24 cellular contexts compared by ENCODE assay signal in genomic region chr7:112757337-112757736, GRCh38. TPM values are rescaled to one million over a fixed set of nuclear protein-coding genes. Genes with fewer than 3 reads are reported as not detected.
DNase-seq lines count a peak whose midpoint lies in the region; ATAC-seq, FAIRE-seq and TF ChIP-seq lines count a peak whose summit lies in the region.
"Had no signal": no experiment of that assay in that cellular context is flagged by ENCODE, and none has a peak within 500 bp of the region (broad histone marks: within the 10 kb centered on the region; RNA-seq: fewer than 3 reads in every experiment).

No MANE protein-coding gene starts in this region.

- H3K79me2 ChIP-seq in smooth muscle cell (ENCODE audit: low read depth): no peaks in the 10 kb centered on the region

- H2AFZ ChIP-seq in smooth muscle cell (ENCODE audit: low read depth): no peak overlapping the region

- H3K9ac ChIP-seq in smooth muscle cell (ENCODE audit: low read depth): no peak overlapping the region

- H3K36me3 ChIP-seq in smooth muscle cell (ENCODE audit: low read depth): no peaks in the 10 kb centered on the region
- no peaks in the 10 kb centered on the region for H3K36me3 ChIP-seq in suprapubic skin
- H3K36me3 ChIP-seq: upper lobe of left lung had no signal

- H3K27me3 ChIP-seq in smooth muscle cell (ENCODE audit: low read depth) (no peaks in the 10 kb centered on the region), suprapubic skin (no peaks in the 10 kb centered on the region)
- H3K27me3 ChIP-seq: gastroesophageal sphincter, upper lobe of left lung had no signal

- H3K4me1 ChIP-seq in A549 (no peaks in the 10 kb centered on the region), smooth muscle cell (ENCODE audit: low read depth) (no peaks in the 10 kb centered on the region), suprapubic skin (no peaks in the 10 kb centered on the region)
- H3K4me1 ChIP-seq: gastroesophageal sphincter, upper lobe of left lung had no signal

- no peaks in the 10 kb centered on the region for H4K20me1 ChIP-seq in smooth muscle cell (ENCODE audit: low read depth)

- TF ChIP-seq EP300 in A549 (IDR thresholded peaks at IDR 0.05) (no peak), suprapubic skin (IDR thresholded peaks at IDR 0.05) (no peak)

- peak; percentile 28 to 30; a peak in 2 of 6 replicates for ATAC-seq in A549
- ATAC-seq in GM19023 (IDR thresholded peaks at IDR 0.05; ENCODE audit: unreplicated experiment): peak; percentile 74
- peak; percentile 36 for ATAC-seq in HG02610 (IDR thresholded peaks at IDR 0.05; ENCODE audit: unreplicated experiment)
- ATAC-seq in HG03378 (IDR thresholded peaks at IDR 0.05; ENCODE audit: unreplicated experiment): peak; percentile 45
- ATAC-seq in HG02981 (IDR thresholded peaks at IDR 0.05; ENCODE audit: unreplicated experiment): no peak
- ATAC-seq: activated T-helper 17 cell treated with anti-CD3 and anti-CD28 coated beads, Interleukin-2, amount 50 U/mL, for 72 hours; esophagus mucosa; gastroesophageal sphincter had no signal

- CTCF ChIA-PET in A549 (lab: Yijun Ruan, JAX): no interaction called here

- TF ChIP-seq CTCF in A549 (IDR thresholded peaks at IDR 0.05) (no peak), smooth muscle cell (IDR thresholded peaks at IDR 0.05; ENCODE audit: borderline replicate concordance, insufficient read depth, poor library complexity, severe bottlenecking) (no peak), suprapubic skin (IDR thresholded peaks at IDR 0.05) (no peak)

- TF ChIP-seq POLR2A in A549 (IDR thresholded peaks at IDR 0.05; ENCODE audit: low read length) (no peak), suprapubic skin (IDR thresholded peaks at IDR 0.05) (no peak)

- no peak overlapping the region for H3K27ac ChIP-seq in A549
- H3K27ac ChIP-seq in smooth muscle cell (ENCODE audit: low read depth): no peak overlapping the region
- no peak overlapping the region for H3K27ac ChIP-seq in suprapubic skin
- H3K27ac ChIP-seq: gastroesophageal sphincter, upper lobe of left lung had no signal

- H3K4me3 ChIP-seq in A549 (no peak overlapping the region), smooth muscle cell (no peak overlapping the region), suprapubic skin (no peak overlapping the region)
- H3K4me3 ChIP-seq: gastroesophageal sphincter, upper lobe of left lung had no signal

- DNase-seq in A549 (ENCODE audit: low read depth in 1 of 2, low spot score in 1 of 2): no peak
- DNase-seq in frontal cortex (ENCODE audit: low spot score in 2 of 2): no peak
- no peak for DNase-seq in smooth muscle cell (lab: John Stamatoyannopoulos, UW; ENCODE audit: unreplicated experiment)
- no peak for DNase-seq in suprapubic skin (ENCODE audit: low spot score in 2 of 2)
- DNase-seq: activated CD4-positive, alpha-beta T cell treated with anti-CD3 and anti-CD28 coated beads, Interleukin-2, amount 10 ng/mL, durations not matched to agents 24 days and 14 days; activated naive CD8-positive, alpha-beta T cell treated with anti-CD3 and anti-CD28 coated beads, Interleukin-2, amount 10 ng/mL, durations not matched to agents 7 days and 5 days; effector memory CD4-positive, alpha-beta T cell; islet precursor cell; NCI-H2029 treated with DMSO at 0.1 percent for 48 hours; NCI-H446 treated with DMSO at 0.1 percent for 48 hours; nucleus accumbens; stimulated activated CD4-positive, alpha-beta T cell treated with anti-CD3 and anti-CD28 coated beads, Interleukin-4, amount 100 ng/mL, for 4 hours; upper lobe of left lung had no signal

- POLR2A ChIA-PET in A549 (lab: Yijun Ruan, JAX): no interaction called here

- FAIRE-seq in A549 (lab: Jason Lieb, UNC): no peak
- no peak for FAIRE-seq in frontal cortex (lab: Jason Lieb, UNC)
- FAIRE-seq: GM18507, H1, HTR-8/SVneo, RCC 7860 had no signal

- WGBS in A549 (ENCODE audit: missing lambda C conversion rate): 42% methylated on average over 2 of the region's 2 CpGs
- 44% methylated on average over 2 of the region's 2 CpGs for WGBS in smooth muscle cell (ENCODE audit: low lambda C conversion rate)
- WGBS in suprapubic skin: 91% methylated on average over 2 of the region's 2 CpGs

- no peak for TF ChIP-seq RAD21 in A549 (conservative IDR thresholded peaks at IDR 0.05 in 1 of 2, IDR thresholded peaks at IDR 0.05 in 1 of 2)

- no peak overlapping the region for H3K4me2 ChIP-seq in A549
- H3K4me2 ChIP-seq in smooth muscle cell: no peak overlapping the region

- H3K9me3 ChIP-seq in A549 (no peaks in the 10 kb centered on the region), smooth muscle cell (replicated peaks; ENCODE audit: low read depth) (no peaks in the 10 kb centered on the region), suprapubic skin (no peaks in the 10 kb centered on the region)
- H3K9me3 ChIP-seq: gastroesophageal sphincter, upper lobe of left lung had no signal

- no peaks in the 10 kb centered on the region for H3F3A ChIP-seq in smooth muscle cell (ENCODE audit: low read depth)

TF ChIP-seq in A549, 52 proteins besides CTCF, POLR2A, EP300 and RAD21:
- no peak for TF ChIP-seq BCL3 (IDR thresholded peaks at IDR 0.05)
- TF ChIP-seq NFE2L2 (conservative IDR thresholded peaks at IDR 0.05; ENCODE audit: low read length): no peak
- no peak for TF ChIP-seq CEBPB (IDR thresholded peaks at IDR 0.05)
- TF ChIP-seq KDM1A (IDR thresholded peaks at IDR 0.05; ENCODE audit: low read depth): no peak
- no peak for TF ChIP-seq TP53 (CRISPR knock-in tag; IDR thresholded peaks at IDR 0.05)
- TF ChIP-seq RFX5 (IDR thresholded peaks at IDR 0.05): no peak
- no peak for TF ChIP-seq E2F6 (IDR thresholded peaks at IDR 0.05; ENCODE audit: borderline replicate concordance, low read depth)
- TF ChIP-seq GATA3 (IDR thresholded peaks at IDR 0.05; ENCODE audit: borderline replicate concordance): no peak
- TF ChIP-seq HEYL (CRISPR knock-in tag; IDR thresholded peaks at IDR 0.05): no peak
- TF ChIP-seq FOSB (CRISPR knock-in tag; IDR thresholded peaks at IDR 0.05): no peak
- TF ChIP-seq EHF (CRISPR knock-in tag; IDR thresholded peaks at IDR 0.05): no peak
- TF ChIP-seq CBX8 (IDR thresholded peaks at IDR 0.05): no peak
- TF ChIP-seq SREBF2 (IDR thresholded peaks at IDR 0.05): no peak
- no peak for TF ChIP-seq CHD4 (IDR thresholded peaks at IDR 0.05; ENCODE audit: borderline replicate concordance)
- no peak for TF ChIP-seq HMGXB4 (CRISPR knock-in tag; IDR thresholded peaks at IDR 0.05; ENCODE audit: borderline replicate concordance)
- TF ChIP-seq MAX (IDR thresholded peaks at IDR 0.05): no peak
- no peak for TF ChIP-seq MAZ (IDR thresholded peaks at IDR 0.05; ENCODE audit: borderline replicate concordance, low read depth, low read length)
- no peak for TF ChIP-seq HOXA7 (CRISPR knock-in tag; IDR thresholded peaks at IDR 0.05)
- no peak for TF ChIP-seq NR3C1 (IDR thresholded peaks at IDR 0.05)

RNA-seq across cellular contexts. Expression of gene TMEM168, which starts 32.9 kb away (rescaled TPM):
- polyA plus RNA-seq in A549 (2011; rRNA removed) (40.0 and 41.8 TPM in 2 replicates), A549 (2017; fragmentation: RNase III; extraction: RNeasy Plus Mini Kit Qiagen cat#74134 plus additional on column Dnase treatment) (11.4 to 11.7 TPM (median 11.7 TPM) in 3 replicates), smooth muscle cell (7.8 and 11.4 TPM in 2 replicates)
- polyA plus RNA-seq in A549 (2012; cell fraction: cytosol; rRNA removed): 9.7 and 10.2 TPM in 2 replicates
- polyA plus RNA-seq in A549 (2012; cell fraction: nucleus; rRNA removed): 8.4 and 14.1 TPM in 2 replicates
- polyA minus RNA-seq in A549 (2011; rRNA and poly(A)+ RNA removed): 27.8 and 31.1 TPM in 2 replicates
- total RNA-seq in frontal cortex (31.4 TPM), smooth muscle cell (28.9 and 33.4 TPM in 2 replicates), suprapubic skin (10 to 100 TPM; 23.8 to 57.5 (median 30.1) TPM)
